11 cellular contexts compared by ENCODE assay signal in genomic region chr1:39892611-39893595, GRCh38. TPM values are rescaled to one million over a fixed set of nuclear protein-coding genes. Genes with fewer than 3 reads are reported as not detected.
DNase-seq lines count a peak whose midpoint lies in the region; FAIRE-seq and TF ChIP-seq lines count a peak whose summit lies in the region.
"Had no signal": no experiment of that assay in that cellular context is flagged by ENCODE, and none has a peak within 500 bp of the region (broad histone marks: within the 10 kb centered on the region; RNA-seq: fewer than 3 reads in every experiment).

No MANE protein-coding gene starts in this region.

- FAIRE-seq in small intestine (lab: Jason Lieb, UNC) = no peak
- FAIRE-seq: A204.1, TTC549 had no signal

- H3K36me3 ChIP-seq in small intestine (ENCODE audit: control insufficient read depth in 2 of 2, insufficient read depth in 2 of 2, low read length in 2 of 2) = no peaks in the 10 kb centered on the region

- no peak overlapping the region for H3K27ac ChIP-seq in small intestine (ENCODE audit: low read depth in 1 of 2, low read length in 1 of 2)

- WGBS in small intestine, 3 donors = 16 to 24% (median 23%) methylated on average over 6 of the region's 6 CpGs

- H3K4me3 ChIP-seq in fibroblast of pulmonary artery (replicated peaks; ENCODE audit: low read depth, low read length) (no peak overlapping the region), small intestine (ENCODE audit: low read depth in 1 of 2, low read length in 2 of 2) (no peak overlapping the region)
- H3K4me3 ChIP-seq: skin epidermis had no signal

- peaks cover 0 to 2% of the 10 kb centered on the region in 2 donors for H3K4me1 ChIP-seq in small intestine (ENCODE audit: control insufficient read depth in 2 of 2, insufficient read depth in 1 of 2, low read depth in 1 of 2, low read length in 1 of 2)

- no peaks in the 10 kb centered on the region for H3K27me3 ChIP-seq in small intestine (ENCODE audit: control insufficient read depth in 2 of 2, insufficient read depth in 2 of 2, low read length in 2 of 2)

- H3K9me3 ChIP-seq in small intestine (ENCODE audit: control insufficient read depth, low read depth) = no peaks in the 10 kb centered on the region

- no peak for TF ChIP-seq CTCF in fibroblast of pulmonary artery (IDR thresholded peaks at IDR 0.05; ENCODE audit: low read length, missing control alignments)

- DNase-seq in NCI-H345 (lab: John Stamatoyannopoulos, UW) = peak; percentile 16
- DNase-seq in NCI-H345 treated with DMSO at 0.1 percent for 48 hours (lab: John Stamatoyannopoulos, UW; ENCODE audit: unreplicated experiment) = no peak
- peak; percentile 41 for DNase-seq in OCI-M2 (lab: John Stamatoyannopoulos, UW; ENCODE audit: unreplicated experiment)
- DNase-seq in fibroblast of pulmonary artery (ENCODE audit: low read depth) = peak; percentile 84
- peak; percentile 62 for DNase-seq in small intestine
- DNase-seq in COLO829 (ENCODE audit: low spot score) = no peak
- DNase-seq in NCI-H187 treated with DMSO at 0.1 percent for 48 hours (lab: John Stamatoyannopoulos, UW) = no peak
- no peak for DNase-seq in activated CD4-positive, alpha-beta T cell treated with anti-CD3 and anti-CD28 coated beads, Interleukin-2, amount 50 U/mL, for 48 hours

RNA-seq across cellular contexts. Expression of gene MYCL, which starts 8.8 kb away (rescaled TPM):
- polyA plus RNA-seq in small intestine = 1 to 10 TPM; 3.5 to 9.0 (median 5.6) TPM

RNA-seq across cellular contexts. Expression of gene TRIT1, which starts 9.6 kb away (rescaled TPM):
- polyA plus RNA-seq in small intestine = 10 to 100 TPM in 1 of 3 donors, 1 to 10 TPM in 2; 4.3 to 11.7 (median 6.9) TPM

Comparison
In these comparisons a context has a peak if more than half of its experiments do, and no peak if none do; other contexts are left out.
1. DNase-seq: peak in NCI-H345 (single experiment), OCI-M2 (single experiment), fibroblast of pulmonary artery (single experiment) and small intestine (single experiment); none in NCI-H345 treated with DMSO at 0.1 percent for 48 hours (single experiment), COLO829 (single experiment), NCI-H187 treated with DMSO at 0.1 percent for 48 hours (single experiment) and activated CD4-positive, alpha-beta T cell treated with anti-CD3 and anti-CD28 coated beads, Interleukin-2, amount 50 U/mL, for 48 hours (0 of 2).